Comparison of ENCODE assay signal across 35 cellular contexts in genomic region chr7:41828911-41829310, GRCh38.
"Had no signal": no experiment of that assay in that cellular context is flagged by ENCODE, and none has a peak within 500 bp of the region (broad histone marks: within the 10 kb centered on the region; RNA-seq: fewer than 3 reads in every experiment).

No MANE protein-coding gene starts in this region.

- H3K27ac Mint-ChIP-seq: activated B cell treated with CpG ODN at 0.5 μM for 24 hours; activated CD8-positive, alpha-beta T cell treated with anti-CD3 and anti-CD28 coated beads for 36 hours; activated naive CD8-positive, alpha-beta T cell; activated T-helper 17 cell treated with anti-CD3 and anti-CD28 coated beads, Interleukin-2, amount 50 U/mL, for 72 hours; T-cell; T-helper 17 cell; T-helper 2 cell treated with Interferon-gamma antibody and Interleukin-4, amounts not matched to agents 5 μg/mL and 100 μg/mL, for 36 hours had no signal

- H3K4me1 Mint-ChIP-seq: activated T-helper 17 cell treated with anti-CD3 and anti-CD28 coated beads, Interleukin-2, amount 50 U/mL, for 72 hours; T-cell; T-helper 17 cell had no signal

- H3K9me3 ChIP-seq: esophagus squamous epithelium had no signal

- FAIRE-seq: astrocyte, colon, endometrium, endothelial cell of umbilical vein, frontal cortex had no signal

- H3K36me3 ChIP-seq: brain microvascular endothelial cell, esophagus squamous epithelium, WERI-Rb-1 had no signal

- H3K4me3 ChIP-seq: esophagus squamous epithelium had no signal

- H3K4me3 Mint-ChIP-seq: activated B cell treated with CpG ODN at 0.5 μM for 24 hours; activated CD8-positive, alpha-beta T cell treated with anti-CD3 and anti-CD28 coated beads for 36 hours; activated naive CD8-positive, alpha-beta T cell; activated T-cell treated with anti-CD3 and anti-CD28 coated beads, Interleukin-2, amount 50 U/mL, for 4 hours; activated T-helper 17 cell treated with anti-CD3 and anti-CD28 coated beads, Interleukin-2, amount 50 U/mL, for 72 hours; T-cell; T-helper 17 cell; T-helper 2 cell treated with Interferon-gamma antibody and Interleukin-4, amounts not matched to agents 5 μg/mL and 100 μg/mL, for 36 hours had no signal

- H3K27me3 ChIP-seq: brain microvascular endothelial cell, esophagus squamous epithelium had no signal

- DNase-seq: activated B cell treated with CpG ODN at 0.5 μM for 24 hours; activated CD4-positive, alpha-beta T cell treated with anti-CD3 and anti-CD28 coated beads for 48 hours; activated CD4-positive, alpha-beta T cell treated with anti-CD3 and anti-CD28 coated beads, Interleukin-2, amount 50 U/mL, for 1 hour; activated CD4-positive, alpha-beta T cell treated with anti-CD3 and anti-CD28 coated beads, Interleukin-2, amount 50 U/mL, for 48 hours; activated CD8-positive, alpha-beta memory T cell treated with anti-CD3 and anti-CD28 coated beads for 24 hours; activated CD8-positive, alpha-beta T cell treated with anti-CD3 and anti-CD28 coated beads for 36 hours; activated effector memory CD4-positive, alpha-beta T cell treated with Interleukin-2 at 50 U/mL for 16 hours; activated gamma-delta T cell treated with Interleukin-2 at 50 U/mL for 16 hours; activated naive CD4-positive, alpha-beta T cell treated with anti-CD3 and anti-CD28 coated beads, Interleukin-2, amount 50 U/mL, for 16 hours; activated naive CD4-positive, alpha-beta T cell treated with Interleukin-2 at 50 U/mL for 16 hours; activated T-cell treated with anti-CD3 and anti-CD28 coated beads, Interleukin-2, amount 50 U/mL, for 4 hours; amniotic stem cell; anterior cingulate cortex; brain microvascular endothelial cell; caudate nucleus; cortex of kidney; dermis blood vessel endothelial cell; effector CD8-positive, alpha-beta T cell; esophagus squamous epithelium; foreskin fibroblast; head of caudate nucleus; T-cell; T-helper 17 cell; T1000; WERI-Rb-1 had no signal

- H3K27ac ChIP-seq: brain microvascular endothelial cell, epithelial cell of prostate, esophagus squamous epithelium, WERI-Rb-1 had no signal

- H3K36me3 Mint-ChIP-seq: activated naive CD8-positive, alpha-beta T cell; T-cell had no signal

- ATAC-seq: activated CD4-positive, CD25-positive, alpha-beta regulatory T cell treated with anti-CD3 and anti-CD28 coated beads, Interleukin-2, amount 50 U/mL, for 24 hours; activated CD8-positive, alpha-beta T cell treated with anti-CD3 and anti-CD28 coated beads for 36 hours; activated T-cell treated with anti-CD3 and anti-CD28 coated beads, Interleukin-2, amount 50 U/mL, for 4 hours; activated T-helper 17 cell treated with anti-CD3 and anti-CD28 coated beads, Interleukin-2, amount 50 U/mL, for 72 hours; T-cell; T-helper 17 cell had no signal

- H3K27me3 Mint-ChIP-seq: activated B cell treated with CpG ODN at 0.5 μM for 24 hours; activated T-helper 17 cell treated with anti-CD3 and anti-CD28 coated beads, Interleukin-2, amount 50 U/mL, for 72 hours; T-helper 17 cell had no signal

- H3K4me1 ChIP-seq: esophagus squamous epithelium had no signal
